Comparison of ENCODE assay signal across 26 cellular contexts in the genomic region with DNA sequence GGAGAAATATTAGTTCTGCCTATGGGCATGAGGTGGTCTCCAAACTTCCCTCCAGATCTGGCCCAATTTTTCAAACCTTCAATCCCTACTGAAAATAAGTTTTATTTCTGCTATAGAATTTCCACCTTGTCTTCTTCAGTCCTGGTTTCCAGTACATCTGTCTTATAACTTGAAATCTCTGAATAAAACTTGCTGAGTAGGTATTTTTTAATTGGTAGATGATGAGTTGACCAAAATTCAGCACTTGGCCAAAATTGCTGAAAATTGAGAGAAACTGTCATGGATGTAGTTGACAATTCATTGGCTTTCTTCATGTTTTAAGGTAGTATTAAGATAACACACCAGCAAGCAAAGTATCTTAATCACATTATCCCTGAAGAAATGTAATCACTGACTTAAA.
"Had no signal": no experiment of that assay in that cellular context is flagged by ENCODE, and none has a peak within 500 bp of the region (broad histone marks: within the 10 kb centered on the region; RNA-seq: fewer than 3 reads in every experiment).

No MANE protein-coding gene starts in this region.

- H3K27ac ChIP-seq: neural progenitor cell, ovary, parathyroid adenoma, psoas muscle, skin epidermis, spleen, stomach, thoracic aorta, thyroid gland, tibial nerve, upper lobe of left lung, vagina had no signal

- DNase-seq: natural killer cell; occipital lobe; ovary; posterior cingulate gyrus; psoas muscle; right cardiac atrium; spleen; stimulated activated CD4-positive, alpha-beta T cell treated with anti-CD3 and anti-CD28 coated beads, Interleukin-12 subunit alpha, Interleukin-12 subunit beta, amount 100 ng/mL, for 4 hours; stimulated activated CD4-positive, alpha-beta T cell treated with anti-CD3 and anti-CD28 coated beads, Interleukin-1b, Interleukin-23, amount 100 ng/mL, for 48 hours; stimulated activated CD4-positive, alpha-beta T cell treated with anti-CD3 and anti-CD28 coated beads, Interleukin-4, amount 100 ng/mL, for 1 hour; stimulated activated naive B cell treated with anti-CD40 and anti-IgM and Interleukin-4, amounts not matched to agents 10 μg/mL and 1 μg/mL and 100 μg/mL, for 72 hours; stimulated activated naive CD4-positive, alpha-beta T cell treated with Interleukin-2 at 50 U/mL for 16 hours; stomach; thyroid gland; trophoblast cell; upper lobe of left lung had no signal

- H3K27me3 ChIP-seq: neural progenitor cell, ovary, spleen, stomach, thyroid gland, tibial nerve, upper lobe of left lung, vagina had no signal

- H3K9me3 ChIP-seq: ovary, psoas muscle, stomach, thoracic aorta, thyroid gland, upper lobe of left lung, vagina had no signal

- FAIRE-seq: urothelium cell line had no signal

- H3K4me2 ChIP-seq: neural progenitor cell, smooth muscle cell had no signal

- H3K36me3 ChIP-seq: neural progenitor cell, ovary, spleen, stomach, thoracic aorta, thyroid gland, tibial nerve, upper lobe of left lung, vagina had no signal

- H3K9ac ChIP-seq: neural progenitor cell, parathyroid adenoma had no signal

- H3K4me3 ChIP-seq: neural progenitor cell, ovary, psoas muscle, skin epidermis, smooth muscle cell, spleen, stomach, thoracic aorta, thyroid gland, tibial nerve, upper lobe of left lung, vagina had no signal

- H2AFZ ChIP-seq: neural progenitor cell, parathyroid adenoma had no signal

- ATAC-seq: natural killer cell; psoas muscle; right cardiac atrium; sciatic nerve; stimulated activated effector memory CD8-positive, alpha-beta T cell treated with anti-CD3 and anti-CD28 coated beads, Interleukin-12 subunit alpha, Interleukin-12 subunit beta, amount 100 ng/mL, for 72 hours; stimulated activated naive B cell treated with anti-CD40 and anti-IgM and Interleukin-4, amounts not matched to agents 10 μg/mL and 1 μg/mL and 100 μg/mL, for 72 hours had no signal

- H3K4me1 ChIP-seq: neural progenitor cell, parathyroid adenoma, psoas muscle, spleen, stomach, thyroid gland, upper lobe of left lung, vagina had no signal
